26 cellular contexts compared by ENCODE assay signal in the genomic region with DNA sequence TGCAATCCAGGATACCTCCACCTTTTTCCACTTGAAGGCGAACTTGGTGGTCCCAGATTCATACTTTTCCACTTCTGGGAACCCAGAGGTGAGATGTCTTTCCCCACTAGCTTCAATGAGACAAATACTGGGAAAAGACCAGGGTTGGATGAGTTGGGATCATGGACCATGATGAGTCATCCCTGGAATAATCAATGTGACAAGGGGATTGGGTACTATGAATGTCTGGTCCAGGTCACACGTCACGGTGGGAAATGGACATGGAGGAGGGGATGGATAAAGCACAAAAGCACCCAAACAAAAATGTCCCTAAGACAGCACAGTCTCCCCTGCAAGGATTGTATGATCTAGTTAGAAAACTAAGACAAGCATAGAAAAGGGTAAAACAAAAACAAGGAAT.
"Had no signal": no experiment of that assay in that cellular context is flagged by ENCODE, and none has a peak within 500 bp of the region (broad histone marks: within the 10 kb centered on the region; RNA-seq: fewer than 3 reads in every experiment).

No MANE protein-coding gene starts in this region.

- FAIRE-seq: keratinocyte, small intestine had no signal

- H3K36me3 Mint-ChIP-seq: mesothelial cell of epicardium; naive thymus-derived CD8-positive, alpha-beta T cell; stimulated activated memory B cell treated with anti-CD40 and anti-IgM and Interleukin-4, amounts not matched to agents 10 μg/mL and 1 μg/mL and 100 μg/mL, for 72 hours; type B pancreatic cell had no signal

- ATAC-seq: left colon; left lung; mucosa of descending colon; naive thymus-derived CD8-positive, alpha-beta T cell; stimulated activated memory B cell treated with anti-CD40 and anti-IgM and Interleukin-4, amounts not matched to agents 10 μg/mL and 1 μg/mL and 100 μg/mL, for 72 hours; stimulated activated naive CD8-positive, alpha-beta T cell treated with anti-CD3 and anti-CD28 coated beads, Interleukin-15, amount 100 ng/mL, for 72 hours had no signal

- H3K27me3 ChIP-seq: left lung, ovary, sigmoid colon, tibial nerve, uterus had no signal

- H3K36me3 ChIP-seq: left lung, ovary, sigmoid colon, spleen, tibial nerve, uterus had no signal

- H3K4me3 ChIP-seq: left lung, lung, mucosa of descending colon, ovary, sigmoid colon, spleen, tibial nerve, uterus had no signal

- DNase-seq: hippocampal formation; left colon; left lung; mesendoderm; mucosa of descending colon; naive thymus-derived CD8-positive, alpha-beta T cell; ovary; retina; right cardiac atrium; sigmoid colon; small intestine; spleen; stimulated activated CD4-positive, alpha-beta T cell treated with anti-CD3 and anti-CD28 coated beads, Interleukin-4, amount 100 ng/mL, for 4 hours; stimulated activated CD8-positive, alpha-beta memory T cell treated with anti-CD3 and anti-CD28 coated beads, Interleukin-4, amount 100 ng/mL, for 48 hours; stimulated activated naive CD4-positive, alpha-beta T cell treated with Interleukin-2 at 50 U/mL for 16 hours; stimulated activated naive CD8-positive, alpha-beta T cell treated with anti-CD3 and anti-CD28 coated beads, Interleukin-15, amount 100 ng/mL, for 72 hours; substantia nigra; uterus had no signal

- H3K4me1 ChIP-seq: spleen, uterus had no signal

- H3K4me3 Mint-ChIP-seq: mesothelial cell of epicardium; naive thymus-derived CD8-positive, alpha-beta T cell; stimulated activated memory B cell treated with anti-CD40 and anti-IgM and Interleukin-4, amounts not matched to agents 10 μg/mL and 1 μg/mL and 100 μg/mL, for 72 hours; stimulated activated naive CD8-positive, alpha-beta T cell treated with anti-CD3 and anti-CD28 coated beads, Interleukin-15, amount 100 ng/mL, for 72 hours; type B pancreatic cell had no signal

- H3K9me3 ChIP-seq: left lung, mucosa of descending colon, ovary, sigmoid colon, spleen, tibial nerve, uterus had no signal

- H3K27ac Mint-ChIP-seq: mesothelial cell of epicardium; naive thymus-derived CD8-positive, alpha-beta T cell; progenitor cell of endocrine pancreas; stimulated activated memory B cell treated with anti-CD40 and anti-IgM and Interleukin-4, amounts not matched to agents 10 μg/mL and 1 μg/mL and 100 μg/mL, for 72 hours; stimulated activated naive CD8-positive, alpha-beta T cell treated with anti-CD3 and anti-CD28 coated beads, Interleukin-15, amount 100 ng/mL, for 72 hours; type B pancreatic cell had no signal

- H3K9me3 Mint-ChIP-seq: naive thymus-derived CD8-positive, alpha-beta T cell; nephron; stimulated activated memory B cell treated with anti-CD40 and anti-IgM and Interleukin-4, amounts not matched to agents 10 μg/mL and 1 μg/mL and 100 μg/mL, for 72 hours; stimulated activated naive CD8-positive, alpha-beta T cell treated with anti-CD3 and anti-CD28 coated beads, Interleukin-15, amount 100 ng/mL, for 72 hours; type B pancreatic cell had no signal

- H3K4me1 Mint-ChIP-seq: mesothelial cell of epicardium; naive thymus-derived CD8-positive, alpha-beta T cell; stimulated activated memory B cell treated with anti-CD40 and anti-IgM and Interleukin-4, amounts not matched to agents 10 μg/mL and 1 μg/mL and 100 μg/mL, for 72 hours; stimulated activated naive CD8-positive, alpha-beta T cell treated with anti-CD3 and anti-CD28 coated beads, Interleukin-15, amount 100 ng/mL, for 72 hours had no signal

- H3K27ac ChIP-seq: left lung, ovary, sigmoid colon, spleen, tibial nerve, uterus had no signal

- H3K27me3 Mint-ChIP-seq: type B pancreatic cell had no signal
